In the genomic region with DNA sequence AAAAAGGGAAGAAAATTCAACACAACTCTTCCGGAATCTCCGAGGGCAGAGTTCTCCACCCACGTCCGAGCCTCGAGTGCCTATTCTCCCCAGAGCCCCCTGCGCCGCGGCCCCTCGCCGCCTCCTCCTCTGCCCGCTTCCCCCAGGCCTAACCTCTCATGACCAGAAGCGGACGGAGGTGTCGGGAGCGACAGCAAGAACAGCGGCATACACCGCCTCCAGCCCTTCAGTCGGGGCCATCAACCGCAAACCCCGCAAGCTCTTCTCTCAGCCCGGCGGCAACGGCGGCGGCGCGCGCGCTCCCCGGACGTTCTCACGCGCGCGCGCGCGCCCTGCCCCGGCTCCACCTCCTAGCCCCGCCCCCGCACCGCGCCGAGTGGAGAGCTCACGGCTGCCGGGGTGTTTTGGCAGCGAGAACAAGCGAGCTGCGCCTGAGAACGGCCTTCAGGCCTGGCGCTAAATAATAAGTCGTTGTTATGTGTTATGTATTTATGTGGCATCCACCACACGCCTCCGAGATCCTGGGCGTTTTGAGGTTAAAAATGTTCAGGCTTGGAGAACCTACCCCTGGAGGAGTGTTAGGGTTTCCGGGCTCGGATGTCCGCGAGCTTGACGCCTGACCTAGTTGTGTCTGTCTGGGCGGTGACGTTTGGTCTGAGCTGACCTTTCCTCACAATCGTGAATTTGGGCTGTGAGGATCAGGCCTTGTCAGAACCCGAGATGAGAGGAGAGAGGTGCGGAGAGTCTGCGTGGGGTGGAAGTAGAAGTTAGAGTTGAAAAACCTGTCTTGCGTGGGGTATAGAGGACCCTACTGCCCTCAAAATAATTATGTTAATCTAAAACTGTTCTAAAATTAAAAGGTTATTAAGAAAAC, we compare ENCODE assay signal across 8 cellular contexts. TPM values are rescaled to one million over a fixed set of nuclear protein-coding genes. Genes with fewer than 3 reads are reported as not detected.
A peak's percentile ranks its signal among the peaks of the same experiment; 100 is the strongest.
DNase-seq lines count a peak whose midpoint lies in the region; ATAC-seq and TF ChIP-seq lines count a peak whose summit lies in the region.

A gene with protein sequence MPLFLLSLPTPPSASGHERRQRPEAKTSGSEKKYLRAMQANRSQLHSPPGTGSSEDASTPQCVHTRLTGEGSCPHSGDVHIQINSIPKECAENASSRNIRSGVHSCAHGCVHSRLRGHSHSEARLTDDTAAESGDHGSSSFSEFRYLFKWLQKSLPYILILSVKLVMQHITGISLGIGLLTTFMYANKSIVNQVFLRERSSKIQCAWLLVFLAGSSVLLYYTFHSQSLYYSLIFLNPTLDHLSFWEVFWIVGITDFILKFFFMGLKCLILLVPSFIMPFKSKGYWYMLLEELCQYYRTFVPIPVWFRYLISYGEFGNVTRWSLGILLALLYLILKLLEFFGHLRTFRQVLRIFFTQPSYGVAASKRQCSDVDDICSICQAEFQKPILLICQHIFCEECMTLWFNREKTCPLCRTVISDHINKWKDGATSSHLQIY (minus strand): TSS at position 286 of the 874 bp plus-strand sequence. CDS start 77 bp downstream, at position 209.

- H3K4me3 Mint-ChIP-seq in brain = peak within 1 kb of the TSS; percentile 84 to 94 (median 90)

- peaks cover 23% of the 10 kb centered on the region for H3K36me3 Mint-ChIP-seq in brain

- intact Hi-C loops in sciatic nerve (cut with DNase I) = no loop called here

- no peak for TF ChIP-seq CTCF in brain (conservative IDR thresholded peaks at IDR 0.05)

- H3K27ac Mint-ChIP-seq in brain = peak within 1 kb of the TSS; percentile 78 to 99 (median 95)

- no peaks in the 10 kb centered on the region for H3K9me3 Mint-ChIP-seq in brain

- peak; percentile 73 for DNase-seq in NCI-H2107 (lab: John Stamatoyannopoulos, UW)
- peak; percentile 90 for DNase-seq in UCSD-AML1 (lab: John Stamatoyannopoulos, UW; ENCODE audit: unreplicated experiment)
- peak; percentile 48 for DNase-seq in iPS DF 19.7 (ENCODE audit: low read depth, low spot score)
- DNase-seq in sciatic nerve (ENCODE audit: low spot score) = peak; percentile 95

- H3K27me3 Mint-ChIP-seq in brain = peaks cover 5% of the 10 kb centered on the region

- peaks cover 28% of the 10 kb centered on the region for H3K4me1 Mint-ChIP-seq in brain

- ATAC-seq in HG02970 (IDR thresholded peaks at IDR 0.05; ENCODE audit: low FRiP score, unreplicated experiment) = peak; percentile 87
- peak; percentile 98 for ATAC-seq in sciatic nerve
- ATAC-seq in GM18519 (IDR thresholded peaks at IDR 0.05; ENCODE audit: low FRiP score, unreplicated experiment) = no peak

- TF ChIP-seq POLR2A in GM15510 (IDR thresholded peaks at IDR 0.05; ENCODE audit: borderline replicate concordance, extremely low read depth, insufficient read length) = peak; percentile 73

RNA-seq across cellular contexts. Expression of the gene that starts here (rescaled TPM):
- polyA plus RNA-seq in brain (ENCODE audit: insufficient read depth, low read depth, low replicate concordance) = 3.0 TPM
- 16.3 TPM for total RNA-seq in sciatic nerve
